23 cellular contexts compared by ENCODE assay signal in the genomic region with DNA sequence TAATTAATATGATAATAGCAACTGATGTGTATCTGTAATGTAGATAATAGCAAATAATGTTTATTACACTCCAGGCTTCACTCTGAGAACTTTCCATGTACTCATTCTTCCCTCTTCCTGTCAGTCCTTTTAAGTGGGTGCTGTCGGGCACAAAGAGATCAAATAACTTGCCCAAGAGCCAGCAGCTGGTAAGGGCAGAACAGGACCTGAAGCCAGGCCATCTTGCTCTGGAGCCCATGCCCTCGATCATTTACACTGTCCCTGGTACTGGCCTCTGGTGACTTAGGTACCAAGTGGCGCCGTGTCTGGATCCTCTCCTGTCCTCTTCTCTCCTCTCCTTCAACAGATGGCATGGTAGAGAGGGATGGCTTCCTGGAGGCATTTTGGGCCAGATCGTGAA.
DNase-seq lines count a peak whose midpoint lies in the region; ATAC-seq and TF ChIP-seq lines count a peak whose summit lies in the region.
"Had no signal": no experiment of that assay in that cellular context is flagged by ENCODE, and none has a peak within 500 bp of the region (broad histone marks: within the 10 kb centered on the region; RNA-seq: fewer than 3 reads in every experiment).

No MANE protein-coding gene starts in this region.

- H3K36me3 ChIP-seq in heart left ventricle: peaks cover 0 to 98% (median 87%) of the 10 kb centered on the region in 9 donors
- H3K36me3 ChIP-seq in psoas muscle (ENCODE audit: insufficient read depth in 1 of 2, low read depth in 1 of 2): peaks cover 3 to 82% of the 10 kb centered on the region in 2 donors
- H3K36me3 ChIP-seq in Caco-2 (ENCODE audit: control insufficient read depth, insufficient read depth, low read length): peaks cover 2% of the 10 kb centered on the region; the same call in 1 of the 2 replicates

- peak overlapping the region; percentile 51 for H3K27ac Mint-ChIP-seq in central memory CD8-positive, alpha-beta T cell (ENCODE audit: low read depth)
- H3K27ac Mint-ChIP-seq in Caco-2 (ENCODE audit: unreplicated experiment): no peak overlapping the region
- H3K27ac Mint-ChIP-seq: CD8-positive, alpha-beta T cell had no signal

- H3K4me1 Mint-ChIP-seq in central memory CD8-positive, alpha-beta T cell: no peaks in the 10 kb centered on the region
- H3K4me1 Mint-ChIP-seq in Caco-2 (ENCODE audit: low read depth, unreplicated experiment): peaks cover 7% of the 10 kb centered on the region

- no peak overlapping the region for H3K4me3 Mint-ChIP-seq in central memory CD8-positive, alpha-beta T cell
- no peak overlapping the region for H3K4me3 Mint-ChIP-seq in Caco-2 (ENCODE audit: unreplicated experiment)
- H3K4me3 Mint-ChIP-seq: CD8-positive, alpha-beta T cell had no signal

- peak overlapping the region in 1 of 12 donors; percentile 22 for H3K27ac ChIP-seq in heart left ventricle
- H3K27ac ChIP-seq in psoas muscle: peak overlapping the region; percentile 46
- H3K27ac ChIP-seq: A549; BLaER1 treated with 17β-estradiol and CSF1 and Interleukin-3, amounts not matched to agents 10 nM and 100 nM; RWPE1; SK-N-MC had no signal

- TF ChIP-seq POLR2A in heart left ventricle (IDR thresholded peaks at IDR 0.05): no peak

- H3K4me3 ChIP-seq in heart left ventricle: no peak overlapping the region
- H3K4me3 ChIP-seq in psoas muscle: no peak overlapping the region
- no peak overlapping the region for H3K4me3 ChIP-seq in Caco-2 (ENCODE audit: low read depth, low read length)
- H3K4me3 ChIP-seq: A549; BLaER1 treated with 17β-estradiol and CSF1 and Interleukin-3, amounts not matched to agents 10 nM and 100 nM; SK-N-MC had no signal

- no TSS peak for BruUV-seq in Caco-2 (replicated peaks; lab: Mats Ljungman, UMichigan)

- POLR2A ChIA-PET in Caco-2 (lab: Charles Lee): no interaction called here

- H3K36me3 Mint-ChIP-seq in central memory CD8-positive, alpha-beta T cell (ENCODE audit: insufficient read depth): peaks cover 48% of the 10 kb centered on the region
- H3K36me3 Mint-ChIP-seq in Caco-2 (ENCODE audit: insufficient read depth, unreplicated experiment): peaks cover 19% of the 10 kb centered on the region

- no peaks in the 10 kb centered on the region for H3K9me3 Mint-ChIP-seq in central memory CD8-positive, alpha-beta T cell
- H3K9me3 Mint-ChIP-seq in Caco-2 (ENCODE audit: unreplicated experiment): no peaks in the 10 kb centered on the region
- H3K9me3 Mint-ChIP-seq: CD8-positive, alpha-beta T cell had no signal

- H3K27me3 ChIP-seq in heart left ventricle (no peaks in the 10 kb centered on the region), psoas muscle (ENCODE audit: insufficient read depth in 3 of 3, low read length in 2 of 3) (no peaks in the 10 kb centered on the region), Caco-2 (replicated peaks; ENCODE audit: control insufficient read depth, insufficient read depth, low read length) (no peaks in the 10 kb centered on the region)
- H3K27me3 ChIP-seq: BLaER1 treated with 17β-estradiol and CSF1 and Interleukin-3, amounts not matched to agents 10 nM and 100 nM had no signal

- TF ChIP-seq CTCF in heart left ventricle (IDR thresholded peaks at IDR 0.05) (no peak), psoas muscle (IDR thresholded peaks at IDR 0.05) (no peak), Caco-2 (IDR thresholded peaks at IDR 0.05; ENCODE audit: insufficient read depth in 1 of 2, low read depth in 1 of 2, low read length in 1 of 2, severe bottlenecking in 1 of 2, unreplicated experiment in 1 of 2) (no peak)

- WGBS in heart left ventricle, 4 donors: 81 to 86% (median 82%) methylated on average over 5 of the region's 5 CpGs
- 32 to 54% (median 35%) methylated on average over 5 of the region's 5 CpGs for WGBS in psoas muscle, 3 donors

- DNase-seq in NCI-H510A treated with DMSO at 0.1 percent for 48 hours (lab: John Stamatoyannopoulos, UW) (peak; percentile 78), NCI-H510A (lab: John Stamatoyannopoulos, UW) (no peak), heart left ventricle (peak in 2 of 5 donors; percentile 27 to 37), left cardiac atrium (no peak), psoas muscle (peak in 1 of 2 donors; percentile 58), Caco-2 (no peak)
- DNase-seq in central memory CD8-positive, alpha-beta T cell (ENCODE audit: low spot score in 2 of 2): no peak
- DNase-seq: AML-193; CD8-positive, alpha-beta T cell; DMS 273 treated with DMSO at 0.1 percent for 48 hours; Karpas-422; NCI-H1092 treated with DMSO at 0.1 percent for 48 hours; NCI-H1436; NCI-H187; NCI-H2081 treated with DMSO at 0.1 percent for 48 hours; NCI-H446 treated with DMSO at 0.1 percent for 48 hours; NCI-H69; SIG-M5 had no signal

- H3K4me1 ChIP-seq in heart left ventricle (peaks cover 0 to 9% (median 0%) of the 10 kb centered on the region in 12 donors), psoas muscle (peaks cover 9% of the 10 kb centered on the region), Caco-2 (0 out of 2 replicates have a peak, but pooled peaks cover 4% of the 10 kb centered on the region)
- H3K4me1 ChIP-seq: A549 had no signal

- H3K27me3 Mint-ChIP-seq in central memory CD8-positive, alpha-beta T cell: no peaks in the 10 kb centered on the region
- no peaks in the 10 kb centered on the region for H3K27me3 Mint-ChIP-seq in Caco-2 (ENCODE audit: insufficient read depth, unreplicated experiment)

- CTCF ChIA-PET in Caco-2 (lab: Charles Lee): no interaction called here

- H3K9me3 ChIP-seq in heart left ventricle (no peaks in the 10 kb centered on the region), psoas muscle (no peaks in the 10 kb centered on the region), Caco-2 (no peaks in the 10 kb centered on the region)
- H3K9me3 ChIP-seq: A549; BLaER1 treated with 17β-estradiol and CSF1 and Interleukin-3, amounts not matched to agents 10 nM and 100 nM had no signal

- intact Hi-C loops in heart left ventricle (cut with DNase I): no loop called here
- intact Hi-C loops in left cardiac atrium (cut with DNase I): loop anchor here in 1 of 2 donors (10.0 kb wide), 1 partner anchor 48 kb away; no protein-coding TSS in a partner anchor
- intact Hi-C loops in psoas muscle (cut with DNase I): no loop called here
- intact Hi-C loops in Caco-2 (cut with micrococcal nuclease; ENCODE audit: unreplicated experiment): no loop called here

- ATAC-seq in heart left ventricle (peak; percentile 55 to 86 (median 82)), left cardiac atrium (no peak), psoas muscle (peak; percentile 73 to 93 (median 88))
- ATAC-seq in central memory CD8-positive, alpha-beta T cell (replicated peaks; ENCODE audit: extremely low read depth, poor library complexity, severe bottlenecking): no peak
- ATAC-seq: A549; CD8-positive, alpha-beta T cell; Panc1 had no signal

Comparison
In these comparisons a context has a peak if more than half of its experiments do, and no peak if none do; other contexts are left out.
1. ATAC-seq: peak in heart left ventricle (4 of 4) and psoas muscle (4 of 4); none in left cardiac atrium (0 of 2) and central memory CD8-positive, alpha-beta T cell (single experiment).